In the genomic region with DNA sequence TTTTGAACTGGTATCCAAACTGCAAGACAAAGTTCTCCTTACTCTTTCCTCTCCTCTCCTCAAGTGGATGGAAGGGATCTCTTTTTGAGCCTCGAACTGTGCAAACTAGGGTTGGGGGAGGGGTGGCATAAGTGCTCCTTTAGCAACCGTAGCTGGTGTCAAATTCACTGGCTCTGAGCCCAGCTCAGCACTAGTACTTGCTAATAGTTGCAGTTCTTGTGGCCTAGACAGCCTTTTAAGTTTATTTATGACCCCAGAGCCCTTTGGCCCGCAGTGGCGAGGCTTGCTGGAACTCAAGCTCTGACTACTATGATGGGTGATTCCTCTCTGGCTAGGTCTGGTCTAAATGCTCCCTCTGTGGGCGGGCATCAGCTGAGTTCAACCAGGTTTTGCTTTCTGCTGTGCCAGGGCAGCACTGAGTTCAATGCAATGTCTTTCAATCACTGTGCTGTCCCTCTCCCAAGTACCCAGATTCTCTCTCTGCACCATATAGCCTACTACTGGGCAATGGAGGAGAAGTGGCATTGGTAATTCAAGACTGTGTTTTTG, we compare ENCODE assay signal across 13 cellular contexts.
DNase-seq lines count a peak whose midpoint lies in the region; ATAC-seq and TF ChIP-seq lines count a peak whose summit lies in the region.
"Had no signal": no experiment of that assay in that cellular context is flagged by ENCODE, and none has a peak within 500 bp of the region (broad histone marks: within the 10 kb centered on the region; RNA-seq: fewer than 3 reads in every experiment).

No MANE protein-coding gene starts in this region.

- no peaks in the 10 kb centered on the region for H3K79me1 ChIP-seq in neuronal stem cell (ENCODE audit: low read depth, low read length)

- DNase-seq in ELF-1 (ENCODE audit: low read depth, low spot score) = peak; percentile 6
- DNase-seq in NCI-H1436 treated with DMSO at 0.1 percent for 48 hours (lab: John Stamatoyannopoulos, UW) = peak; percentile 25
- DNase-seq in choroid plexus epithelial cell (ENCODE audit: low read depth) = peak; percentile 81
- no peak for DNase-seq in neuronal stem cell (ENCODE audit: low spot score)
- DNase-seq in ACHN = no peak
- DNase-seq: activated naive CD4-positive, alpha-beta T cell treated with anti-CD3 and anti-CD28 coated beads for 36 hours; CD8-positive, alpha-beta memory T cell; central memory CD4-positive, alpha-beta T cell; hippocampal formation; NCI-H82 had no signal

- no peak overlapping the region for H3K18ac ChIP-seq in neuronal stem cell (ENCODE audit: low read length)

- H2AK5ac ChIP-seq in neuronal stem cell (ENCODE audit: low read depth, low read length) = no peak overlapping the region

- no peak overlapping the region for H2BK5ac ChIP-seq in neuronal stem cell (ENCODE audit: low read length)

- no peak overlapping the region for H3K4ac ChIP-seq in neuronal stem cell (ENCODE audit: low read length)

- no peak overlapping the region for H3K4me2 ChIP-seq in neuronal stem cell (ENCODE audit: insufficient read depth, low read length, poor library complexity, severe bottlenecking)

- H2BK120ac ChIP-seq in neuronal stem cell (ENCODE audit: low read depth, low read length) = no peak overlapping the region

- H2AFZ ChIP-seq in neuronal stem cell (ENCODE audit: low read length) = peak overlapping the region; percentile 12

- H3K36me3 ChIP-seq in neuronal stem cell (replicated peaks in 1 of 2; ENCODE audit: control insufficient read depth in 2 of 2, insufficient read depth in 2 of 2, low read length in 2 of 2) = no peaks in the 10 kb centered on the region
- H3K36me3 ChIP-seq: SJSA1 had no signal

- WGBS in neuronal stem cell (ENCODE audit: extremely low coverage in 2 of 2, insufficient read length in 2 of 2, insufficient replicate concordance in 1 of 2), 2 donors = no CpG with 5 or more reads among the region's 5 CpGs

- H3K4me3 ChIP-seq in choroid plexus epithelial cell (ENCODE audit: low read depth, low read length) (no peak overlapping the region), neuronal stem cell (ENCODE audit: low read length in 2 of 2) (no peak overlapping the region)
- H3K4me3 ChIP-seq: SJSA1 had no signal

- peaks cover 0 to 2% of the 10 kb centered on the region in 2 donors for H3K9me3 ChIP-seq in neuronal stem cell (replicated peaks in 1 of 2; ENCODE audit: control insufficient read depth in 2 of 2, insufficient read depth in 1 of 2, low read depth in 1 of 2, low read length in 2 of 2)
- H3K9me3 ChIP-seq: SJSA1 had no signal

- no peak overlapping the region for H3K23ac ChIP-seq in neuronal stem cell (ENCODE audit: low read depth, low read length, poor library complexity)

- ATAC-seq in HG03159 (IDR thresholded peaks at IDR 0.05; ENCODE audit: unreplicated experiment) (no peak), GM21737 (IDR thresholded peaks at IDR 0.05; ENCODE audit: unreplicated experiment) (no peak)

- no peak overlapping the region for H4K91ac ChIP-seq in neuronal stem cell (ENCODE audit: low read depth, low read length, poor library complexity)

- H3K14ac ChIP-seq in neuronal stem cell (ENCODE audit: low read length) = no peak overlapping the region

- no peak overlapping the region for H2BK12ac ChIP-seq in neuronal stem cell (ENCODE audit: low read length)

- H3K27ac ChIP-seq in neuronal stem cell (replicated peaks; ENCODE audit: low read length) = no peak overlapping the region
- H3K27ac ChIP-seq: SJSA1 had no signal

- H2BK15ac ChIP-seq in neuronal stem cell (ENCODE audit: low read length) = no peak overlapping the region

- TF ChIP-seq CTCF in choroid plexus epithelial cell (conservative IDR thresholded peaks at IDR 0.05; ENCODE audit: low read depth, low read length) = peak; percentile 26

- H3K27me3 ChIP-seq in neuronal stem cell (ENCODE audit: control insufficient read depth in 3 of 3, insufficient read depth in 3 of 3, low read depth in 1 of 3, low read length in 3 of 3) = no peaks in the 10 kb centered on the region
- H3K27me3 ChIP-seq: SJSA1 had no signal

- H3K9ac ChIP-seq in neuronal stem cell (ENCODE audit: low read depth, low read length, poor library complexity) = no peak overlapping the region

- no peaks in the 10 kb centered on the region for H3K4me1 ChIP-seq in neuronal stem cell (ENCODE audit: control insufficient read depth in 2 of 2, insufficient read depth in 1 of 2, low read depth in 1 of 2, low read length in 2 of 2)
- H3K4me1 ChIP-seq: SJSA1 had no signal

- H4K8ac ChIP-seq in neuronal stem cell (ENCODE audit: low read depth, low read length) = no peak overlapping the region

- in situ Hi-C loops in ACHN (cut with HindIII; ENCODE audit: low pct_ligation_motif_present, low pct_unique_long_range_greater_than_20kb, low sequenced_read_pairs) = no loop called here

Comparison
In these comparisons a context has a peak if more than half of its experiments do, and no peak if none do; other contexts are left out.
1. DNase-seq: peak in ELF-1 (single experiment), NCI-H1436 treated with DMSO at 0.1 percent for 48 hours (single experiment) and choroid plexus epithelial cell (single experiment); none in neuronal stem cell (single experiment) and ACHN (single experiment).